Comparison of ENCODE assay signal across 10 cellular contexts in genomic region chr19:13959962-13960862, GRCh38. TPM values are rescaled to one million over a fixed set of nuclear protein-coding genes. Genes with fewer than 3 reads are reported as not detected.
DNase-seq lines count a peak whose midpoint lies in the region; ATAC-seq and TF ChIP-seq lines count a peak whose summit lies in the region.
"Had no signal": no experiment of that assay in that cellular context is flagged by ENCODE, and none has a peak within 500 bp of the region (broad histone marks: within the 10 kb centered on the region; RNA-seq: fewer than 3 reads in every experiment).

No MANE protein-coding gene starts in this region.

- no peak overlapping the region for H3K27ac ChIP-seq in Peyer's patch
- H3K27ac ChIP-seq: upper lobe of left lung had no signal

- no peak for ATAC-seq in HG03196 (IDR thresholded peaks at IDR 0.05; ENCODE audit: unreplicated experiment)
- ATAC-seq in GM19328 (IDR thresholded peaks at IDR 0.05; ENCODE audit: unreplicated experiment) = no peak

- H3K4me1 ChIP-seq in Peyer's patch = no peaks in the 10 kb centered on the region
- H3K4me1 ChIP-seq: upper lobe of left lung had no signal

- no peak for TF ChIP-seq POLR2A in NB4 (IDR thresholded peaks at IDR 0.05; ENCODE audit: extremely low read depth, insufficient read length)
- no peak for TF ChIP-seq POLR2A in Peyer's patch (IDR thresholded peaks at IDR 0.05)

- H3K36me3 ChIP-seq in Peyer's patch = peaks cover 0 to 93% (median 0%) of the 10 kb centered on the region in 3 donors

- DNase-seq in GM12864 (ENCODE audit: low read depth) (no peak), NB4 (ENCODE audit: low read depth) (peak; percentile 31), osteocyte (ENCODE audit: extremely low spot score, unreplicated experiment) (no peak), Peyer's patch (no peak), NCI-H510A treated with DMSO at 0.1 percent for 48 hours (lab: John Stamatoyannopoulos, UW) (no peak)
- DNase-seq: activated effector memory CD4-positive, alpha-beta T cell treated with Interleukin-2 at 50 U/mL for 16 hours had no signal

- peaks cover 5% of the 10 kb centered on the region for H3K4me1 Mint-ChIP-seq in dendritic cell treated with granulocyte-macrophage colony-stimulating factor and Interleukin-4, amounts not matched to agents 40 ng/mL and 50 ng/mL, for 4 days (ENCODE audit: low read depth)
- peaks cover 3% of the 10 kb centered on the region for H3K4me1 Mint-ChIP-seq in osteocyte (ENCODE audit: unreplicated experiment)

- intact Hi-C loops in dendritic cell treated with granulocyte-macrophage colony-stimulating factor and Interleukin-4, amounts not matched to agents 40 ng/mL and 50 ng/mL, for 4 days (cut with micrococcal nuclease) = no loop called here

- H3K27ac Mint-ChIP-seq in dendritic cell treated with granulocyte-macrophage colony-stimulating factor and Interleukin-4, amounts not matched to agents 40 ng/mL and 50 ng/mL, for 4 days = peak overlapping the region; percentile 20
- H3K27ac Mint-ChIP-seq in osteocyte (ENCODE audit: unreplicated experiment) = no peak overlapping the region

- no peak overlapping the region for H3K4me3 Mint-ChIP-seq in dendritic cell treated with granulocyte-macrophage colony-stimulating factor and Interleukin-4, amounts not matched to agents 40 ng/mL and 50 ng/mL, for 4 days
- no peak overlapping the region for H3K4me3 Mint-ChIP-seq in osteocyte (ENCODE audit: unreplicated experiment)

- H3K4me3 ChIP-seq in GM12864 (ENCODE audit: low read depth, low read length) (no peak overlapping the region), NB4 (ENCODE audit: low read depth, low read length) (no peak overlapping the region), Peyer's patch (no peak overlapping the region)
- H3K4me3 ChIP-seq: upper lobe of left lung had no signal

- TF ChIP-seq CTCF in GM12864 (IDR thresholded peaks at IDR 0.05; ENCODE audit: low read depth, low read length, missing control alignments) (peak; percentile 34), NB4 (IDR thresholded peaks at IDR 0.05; ENCODE audit: low read depth, low read length) (peak; percentile 17), osteocyte (IDR thresholded peaks at IDR 0.05) (peak; percentile 29), Peyer's patch (IDR thresholded peaks at IDR 0.05) (peak in 3 of 6 experiments; percentile 16 to 27 (median 21))

- peaks cover 100% of the 10 kb centered on the region for H3K36me3 Mint-ChIP-seq in dendritic cell treated with granulocyte-macrophage colony-stimulating factor and Interleukin-4, amounts not matched to agents 40 ng/mL and 50 ng/mL, for 4 days (ENCODE audit: low read depth)
- peaks cover 18% of the 10 kb centered on the region for H3K36me3 Mint-ChIP-seq in osteocyte (ENCODE audit: unreplicated experiment)

- peaks cover 0 to 2% (median 0%) of the 10 kb centered on the region in 4 donors for H3K9me3 ChIP-seq in Peyer's patch
- H3K9me3 ChIP-seq: upper lobe of left lung had no signal

- no peaks in the 10 kb centered on the region for H3K27me3 ChIP-seq in Peyer's patch
- H3K27me3 ChIP-seq: upper lobe of left lung had no signal

- no peaks in the 10 kb centered on the region for H3K9me3 Mint-ChIP-seq in dendritic cell treated with granulocyte-macrophage colony-stimulating factor and Interleukin-4, amounts not matched to agents 40 ng/mL and 50 ng/mL, for 4 days
- H3K9me3 Mint-ChIP-seq in osteocyte (ENCODE audit: unreplicated experiment) = no peaks in the 10 kb centered on the region

- H3K27me3 Mint-ChIP-seq in dendritic cell treated with granulocyte-macrophage colony-stimulating factor and Interleukin-4, amounts not matched to agents 40 ng/mL and 50 ng/mL, for 4 days = no peaks in the 10 kb centered on the region
- H3K27me3 Mint-ChIP-seq in osteocyte (ENCODE audit: unreplicated experiment) = no peaks in the 10 kb centered on the region

RNA-seq across cellular contexts. Expression of gene DCAF15, which starts 7.9 kb away (rescaled TPM):
- total RNA-seq in osteocyte (27.4 and 29.3 TPM in 2 replicates), Peyer's patch (10 to 100 TPM; 15.8 to 64.4 (median 31.4) TPM)

RNA-seq across cellular contexts. Expression of gene PODNL1, which starts 22.0 kb away (rescaled TPM):
- 2.3 and 2.4 TPM in 2 replicates for total RNA-seq in osteocyte
- total RNA-seq in Peyer's patch = under 1 TPM in 1 of 4 donors, not detected in 3; 0.35 TPM

RNA-seq across cellular contexts. Expression of gene RFX1, which starts 45.9 kb away (rescaled TPM):
- total RNA-seq in osteocyte (12.3 and 15.7 TPM in 2 replicates), Peyer's patch (10 to 100 TPM in 2 of 4 donors, 1 to 10 TPM in 2; 5.8 to 19.0 (median 9.6) TPM)

RNA-seq across cellular contexts. Expression of gene CC2D1A, which starts 54.2 kb away (rescaled TPM):
- 44.3 and 51.3 TPM in 2 replicates for total RNA-seq in osteocyte
- 100 to 1,000 TPM in 3 of 4 donors, 10 to 100 TPM in 1; 97.4 to 235 (median 184) TPM for total RNA-seq in Peyer's patch

RNA-seq across cellular contexts. Expression of gene BRME1, which starts 54.3 kb away (rescaled TPM):
- total RNA-seq in osteocyte (3.7 and 4.1 TPM in 2 replicates), Peyer's patch (10 to 100 TPM in 3 of 4 donors, 1 to 10 TPM in 1; 7.4 to 73.1 (median 41.2) TPM)
